ENCODE assay signal across 1 cellular context in the genomic region with DNA sequence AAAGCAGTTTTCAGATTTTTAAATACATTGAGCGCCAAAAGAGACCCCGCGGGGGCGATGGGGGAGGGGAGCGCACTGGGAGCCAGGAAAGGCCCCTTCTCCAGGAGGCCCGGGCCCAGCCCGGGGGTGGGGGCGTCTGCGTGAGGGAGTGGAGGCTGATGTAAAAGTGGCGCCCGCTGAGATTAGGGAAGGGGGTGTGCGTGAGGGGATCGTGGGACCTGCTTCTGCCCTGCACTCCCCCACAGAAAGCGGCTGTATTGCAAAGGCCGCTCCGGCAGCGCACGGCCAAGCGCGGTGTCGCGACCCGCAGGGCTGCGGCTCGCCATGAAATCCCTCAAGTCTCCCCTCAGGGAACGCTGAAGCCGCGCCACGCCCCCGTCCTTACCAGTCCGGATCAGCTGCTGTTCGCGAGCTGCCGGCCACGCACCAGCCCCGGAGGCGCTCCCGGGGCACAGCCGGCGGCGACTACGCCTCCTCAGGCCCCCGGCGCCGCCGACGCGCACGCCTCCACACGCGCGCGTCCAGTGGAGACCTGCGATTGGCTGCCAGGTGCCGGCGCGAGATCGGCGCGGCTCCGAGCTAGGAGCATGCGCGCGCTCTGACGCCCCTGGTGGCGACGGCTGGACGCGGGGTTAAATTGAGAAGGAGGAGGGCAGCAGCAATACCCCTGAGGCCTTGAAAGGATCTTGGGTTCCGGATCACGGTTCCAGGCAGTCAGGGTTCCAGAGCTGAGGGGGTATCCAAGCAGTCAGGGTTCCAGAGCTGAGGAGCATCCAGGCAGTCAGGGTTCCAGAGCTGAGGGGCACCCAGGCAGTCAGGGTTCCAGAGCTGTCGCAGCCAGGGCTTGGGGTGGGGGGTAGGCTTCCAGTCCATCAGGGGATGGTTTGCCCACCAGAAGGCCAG.
TF ChIP-seq lines count a peak whose summit lies in the region.

TSS of gene ZNF280B (minus strand) at position 469 of the 903 bp plus-strand sequence. CDS start 19,344 bp downstream, outside the sequence.

TF ChIP-seq in HepG2, 621 proteins besides CTCF, POLR2A, EP300 and RAD21 (continued from another document and continues in another):
- TF ChIP-seq ZNF619 (CRISPR knock-in tag; IDR thresholded peaks at IDR 0.05) (no peak; the same call in 1 of the 2 replicates), ZNF597 (CRISPR knock-in tag; IDR thresholded peaks at IDR 0.05) (no peak), ZFP36L2 (CRISPR knock-in tag; IDR thresholded peaks at IDR 0.05) (no peak), ZNF878 (CRISPR knock-in tag; IDR thresholded peaks at IDR 0.05) (no peak), RXRB (CRISPR knock-in tag; IDR thresholded peaks at IDR 0.05; ENCODE audit: borderline replicate concordance) (no peak; the same call in 1 of the 2 replicates), BRD4 (CRISPR knock-in tag; IDR thresholded peaks at IDR 0.05) (no peak), HCFC1 (IDR thresholded peaks at IDR 0.05; ENCODE audit: low read depth, low read length) (no peak), ATF5 (CRISPR knock-in tag; IDR thresholded peaks at IDR 0.05; ENCODE audit: low read depth) (no peak), ZNF407 (CRISPR knock-in tag; IDR thresholded peaks at IDR 0.05; ENCODE audit: not compliant biosample characterization) (no peak), ZSCAN31 (CRISPR knock-in tag; IDR thresholded peaks at IDR 0.05; ENCODE audit: low read depth) (peak; percentile 41; the same call in 1 of the 2 replicates), IKZF1 (IDR thresholded peaks at IDR 0.05) (no peak), ZNF34 (CRISPR knock-in tag; IDR thresholded peaks at IDR 0.05; ENCODE audit: borderline replicate concordance) (no peak), ZNF737 (CRISPR knock-in tag; IDR thresholded peaks at IDR 0.05; ENCODE audit: borderline replicate concordance) (no peak), RORA (CRISPR knock-in tag; IDR thresholded peaks at IDR 0.05) (no peak), ZKSCAN5 (CRISPR knock-in tag; IDR thresholded peaks at IDR 0.05) (no peak), ELK4 (CRISPR knock-in tag; IDR thresholded peaks at IDR 0.05; ENCODE audit: borderline replicate concordance) (no peak), ZNF614 (CRISPR knock-in tag; IDR thresholded peaks at IDR 0.05; ENCODE audit: borderline replicate concordance) (no peak), THAP8 (CRISPR knock-in tag; IDR thresholded peaks at IDR 0.05; ENCODE audit: borderline replicate concordance) (no peak; the same call in 1 of the 2 replicates), FIP1L1 (IDR thresholded peaks at IDR 0.05; ENCODE audit: borderline replicate concordance, insufficient read depth, low read depth, low read length) (no peak), HMGA1 (CRISPR knock-in tag; conservative IDR thresholded peaks at IDR 0.05) (no peak), KAT7 (CRISPR knock-in tag; IDR thresholded peaks at IDR 0.05; ENCODE audit: borderline replicate concordance) (0 out of 2 replicates have a peak, but pooled peaks have one; percentile 45), MTF2 (CRISPR knock-in tag; IDR thresholded peaks at IDR 0.05; ENCODE audit: borderline replicate concordance) (no peak), TEF (CRISPR knock-in tag; IDR thresholded peaks at IDR 0.05) (no peak), NKX3-1 (CRISPR knock-in tag; IDR thresholded peaks at IDR 0.05) (no peak)
- TF ChIP-seq, protein P1, sequence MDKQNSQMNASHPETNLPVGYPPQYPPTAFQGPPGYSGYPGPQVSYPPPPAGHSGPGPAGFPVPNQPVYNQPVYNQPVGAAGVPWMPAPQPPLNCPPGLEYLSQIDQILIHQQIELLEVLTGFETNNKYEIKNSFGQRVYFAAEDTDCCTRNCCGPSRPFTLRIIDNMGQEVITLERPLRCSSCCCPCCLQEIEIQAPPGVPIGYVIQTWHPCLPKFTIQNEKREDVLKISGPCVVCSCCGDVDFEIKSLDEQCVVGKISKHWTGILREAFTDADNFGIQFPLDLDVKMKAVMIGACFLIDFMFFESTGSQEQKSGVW (CRISPR knock-in tag; IDR thresholded peaks at IDR 0.05; ENCODE audit: borderline replicate concordance): no peak; the same call in 1 of the 2 replicates
- TF ChIP-seq, protein P2, sequence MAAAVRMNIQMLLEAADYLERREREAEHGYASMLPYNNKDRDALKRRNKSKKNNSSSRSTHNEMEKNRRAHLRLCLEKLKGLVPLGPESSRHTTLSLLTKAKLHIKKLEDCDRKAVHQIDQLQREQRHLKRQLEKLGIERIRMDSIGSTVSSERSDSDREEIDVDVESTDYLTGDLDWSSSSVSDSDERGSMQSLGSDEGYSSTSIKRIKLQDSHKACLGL (CRISPR knock-in tag; IDR thresholded peaks at IDR 0.05): peak; percentile 54
- TF ChIP-seq, protein P3, sequence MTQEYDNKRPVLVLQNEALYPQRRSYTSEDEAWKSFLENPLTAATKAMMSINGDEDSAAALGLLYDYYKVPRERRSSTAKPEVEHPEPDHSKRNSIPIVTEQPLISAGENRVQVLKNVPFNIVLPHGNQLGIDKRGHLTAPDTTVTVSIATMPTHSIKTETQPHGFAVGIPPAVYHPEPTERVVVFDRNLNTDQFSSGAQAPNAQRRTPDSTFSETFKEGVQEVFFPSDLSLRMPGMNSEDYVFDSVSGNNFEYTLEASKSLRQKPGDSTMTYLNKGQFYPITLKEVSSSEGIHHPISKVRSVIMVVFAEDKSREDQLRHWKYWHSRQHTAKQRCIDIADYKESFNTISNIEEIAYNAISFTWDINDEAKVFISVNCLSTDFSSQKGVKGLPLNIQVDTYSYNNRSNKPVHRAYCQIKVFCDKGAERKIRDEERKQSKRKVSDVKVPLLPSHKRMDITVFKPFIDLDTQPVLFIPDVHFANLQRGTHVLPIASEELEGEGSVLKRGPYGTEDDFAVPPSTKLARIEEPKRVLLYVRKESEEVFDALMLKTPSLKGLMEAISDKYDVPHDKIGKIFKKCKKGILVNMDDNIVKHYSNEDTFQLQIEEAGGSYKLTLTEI (CRISPR knock-in tag; conservative IDR thresholded peaks at IDR 0.05): no peak
- TF ChIP-seq, protein P4, sequence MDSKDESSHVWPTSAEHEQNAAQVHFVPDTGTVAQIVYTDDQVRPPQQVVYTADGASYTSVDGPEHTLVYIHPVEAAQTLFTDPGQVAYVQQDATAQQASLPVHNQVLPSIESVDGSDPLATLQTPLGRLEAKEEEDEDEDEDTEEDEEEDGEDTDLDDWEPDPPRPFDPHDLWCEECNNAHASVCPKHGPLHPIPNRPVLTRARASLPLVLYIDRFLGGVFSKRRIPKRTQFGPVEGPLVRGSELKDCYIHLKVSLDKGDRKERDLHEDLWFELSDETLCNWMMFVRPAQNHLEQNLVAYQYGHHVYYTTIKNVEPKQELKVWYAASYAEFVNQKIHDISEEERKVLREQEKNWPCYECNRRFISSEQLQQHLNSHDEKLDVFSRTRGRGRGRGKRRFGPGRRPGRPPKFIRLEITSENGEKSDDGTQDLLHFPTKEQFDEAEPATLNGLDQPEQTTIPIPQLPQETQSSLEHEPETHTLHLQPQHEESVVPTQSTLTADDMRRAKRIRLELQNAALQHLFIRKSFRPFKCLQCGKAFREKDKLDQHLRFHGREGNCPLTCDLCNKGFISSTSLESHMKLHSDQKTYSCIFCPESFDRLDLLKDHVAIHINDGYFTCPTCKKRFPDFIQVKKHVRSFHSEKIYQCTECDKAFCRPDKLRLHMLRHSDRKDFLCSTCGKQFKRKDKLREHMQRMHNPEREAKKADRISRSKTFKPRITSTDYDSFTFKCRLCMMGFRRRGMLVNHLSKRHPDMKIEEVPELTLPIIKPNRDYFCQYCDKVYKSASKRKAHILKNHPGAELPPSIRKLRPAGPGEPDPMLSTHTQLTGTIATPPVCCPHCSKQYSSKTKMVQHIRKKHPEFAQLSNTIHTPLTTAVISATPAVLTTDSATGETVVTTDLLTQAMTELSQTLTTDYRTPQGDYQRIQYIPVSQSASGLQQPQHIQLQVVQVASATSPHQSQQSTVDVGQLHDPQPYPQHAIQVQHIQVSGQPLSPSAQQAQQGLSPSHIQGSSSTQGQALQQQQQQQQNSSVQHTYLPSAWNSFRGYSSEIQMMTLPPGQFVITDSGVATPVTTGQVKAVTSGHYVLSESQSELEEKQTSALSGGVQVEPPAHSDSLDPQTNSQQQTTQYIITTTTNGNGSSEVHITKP (CRISPR knock-in tag; IDR thresholded peaks at IDR 0.05; ENCODE audit: low read depth): no peak
- TF ChIP-seq, protein P5, sequence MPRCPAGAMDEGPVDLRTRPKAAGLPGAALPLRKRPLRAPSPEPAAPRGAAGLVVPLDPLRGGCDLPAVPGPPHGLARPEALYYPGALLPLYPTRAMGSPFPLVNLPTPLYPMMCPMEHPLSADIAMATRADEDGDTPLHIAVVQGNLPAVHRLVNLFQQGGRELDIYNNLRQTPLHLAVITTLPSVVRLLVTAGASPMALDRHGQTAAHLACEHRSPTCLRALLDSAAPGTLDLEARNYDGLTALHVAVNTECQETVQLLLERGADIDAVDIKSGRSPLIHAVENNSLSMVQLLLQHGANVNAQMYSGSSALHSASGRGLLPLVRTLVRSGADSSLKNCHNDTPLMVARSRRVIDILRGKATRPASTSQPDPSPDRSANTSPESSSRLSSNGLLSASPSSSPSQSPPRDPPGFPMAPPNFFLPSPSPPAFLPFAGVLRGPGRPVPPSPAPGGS (CRISPR knock-in tag; IDR thresholded peaks at IDR 0.05): peak; percentile 48; the same call in 1 of the 2 replicates
